In genomic region chr19:35142531-35143230, GRCh38 we compare ENCODE assay signal across 1 cellular context.
TF ChIP-seq lines count a peak whose summit lies in the region.

No MANE protein-coding gene starts in this region.

TF ChIP-seq in HEK293, 187 proteins besides CTCF, POLR2A, EP300 and RAD21 (continued from another document and continues in another):
- TF ChIP-seq REST (tag by site-specific recombination; IDR thresholded peaks at IDR 0.05) (no peak), ZNF202 (tag by site-specific recombination; IDR thresholded peaks at IDR 0.05; ENCODE audit: borderline replicate concordance) (no peak), GLIS2 (tag by site-specific recombination; IDR thresholded peaks at IDR 0.05) (peak; percentile 66), ZSCAN16 (tag by site-specific recombination; IDR thresholded peaks at IDR 0.05) (no peak), ZNF701 (tag by site-specific recombination; IDR thresholded peaks at IDR 0.05) (no peak; the same call in 1 of the 2 replicates), ZNF426 (tag by site-specific recombination; IDR thresholded peaks at IDR 0.05) (no peak), ZNF341 (tag by site-specific recombination; IDR thresholded peaks at IDR 0.05; ENCODE audit: low read depth) (peak; percentile 100), ZNF561 (tag by site-specific recombination; IDR thresholded peaks at IDR 0.05; ENCODE audit: borderline replicate concordance) (no peak), ZNF157 (tag by site-specific recombination; IDR thresholded peaks at IDR 0.05) (no peak), ZNF548 (tag by site-specific recombination; IDR thresholded peaks at IDR 0.05) (no peak), ZEB2 (tag by site-specific recombination; IDR thresholded peaks at IDR 0.05) (peak; percentile 88), ZNF223 (tag by site-specific recombination; IDR thresholded peaks at IDR 0.05) (no peak), ZBTB48 (tag by site-specific recombination; IDR thresholded peaks at IDR 0.05) (peak; percentile 71), ZNF37A (tag by site-specific recombination; IDR thresholded peaks at IDR 0.05) (no peak), GLIS1 (tag by site-specific recombination; IDR thresholded peaks at IDR 0.05) (peak; percentile 47; the same call in 1 of the 2 replicates), ZNF19 (tag by site-specific recombination; IDR thresholded peaks at IDR 0.05; ENCODE audit: low read depth) (no peak), KLF9 (tag by site-specific recombination; IDR thresholded peaks at IDR 0.05; ENCODE audit: low read depth) (peak; percentile 41; the same call in 1 of the 2 replicates), ZNF26 (tag by site-specific recombination; IDR thresholded peaks at IDR 0.05) (no peak), RBAK (tag by site-specific recombination; IDR thresholded peaks at IDR 0.05) (no peak), PATZ1 (tag by site-specific recombination; IDR thresholded peaks at IDR 0.05) (peak; percentile 93), ZNF2 (tag by site-specific recombination; IDR thresholded peaks at IDR 0.05) (no peak)
- TF ChIP-seq, protein P1, sequence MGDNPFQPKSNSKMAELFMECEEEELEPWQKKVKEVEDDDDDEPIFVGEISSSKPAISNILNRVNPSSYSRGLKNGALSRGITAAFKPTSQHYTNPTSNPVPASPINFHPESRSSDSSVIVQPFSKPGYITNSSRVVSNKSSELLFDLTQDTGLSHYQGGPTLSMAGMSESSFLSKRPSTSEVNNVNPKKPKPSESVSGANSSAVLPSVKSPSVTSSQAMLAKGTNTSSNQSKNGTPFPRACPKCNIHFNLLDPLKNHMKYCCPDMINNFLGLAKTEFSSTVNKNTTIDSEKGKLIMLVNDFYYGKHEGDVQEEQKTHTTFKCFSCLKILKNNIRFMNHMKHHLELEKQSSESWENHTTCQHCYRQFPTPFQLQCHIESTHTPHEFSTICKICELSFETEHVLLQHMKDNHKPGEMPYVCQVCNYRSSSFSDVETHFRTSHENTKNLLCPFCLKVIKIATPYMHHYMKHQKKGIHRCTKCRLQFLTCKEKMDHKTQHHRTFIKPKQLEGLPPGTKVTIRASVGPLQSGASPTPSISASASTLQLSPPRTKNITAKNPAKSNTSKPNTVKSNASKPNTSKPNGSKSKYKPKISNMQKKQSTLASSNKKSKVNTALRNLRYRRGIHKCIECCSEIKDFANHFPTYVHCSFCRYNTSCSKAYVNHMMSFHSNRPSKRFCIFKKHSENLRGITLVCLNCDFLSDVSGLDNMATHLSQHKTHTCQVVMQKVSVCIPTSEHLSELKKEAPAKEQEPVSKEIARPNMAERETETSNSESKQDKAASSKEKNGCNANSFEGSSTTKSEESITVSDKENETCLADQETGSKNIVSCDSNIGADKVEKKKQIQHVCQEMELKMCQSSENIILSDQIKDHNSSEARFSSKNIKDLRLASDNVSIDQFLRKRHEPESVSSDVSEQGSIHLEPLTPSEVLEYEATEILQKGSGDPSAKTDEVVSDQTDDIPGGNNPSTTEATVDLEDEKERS (tag by site-specific recombination; IDR thresholded peaks at IDR 0.05) = no peak
- TF ChIP-seq, protein P2, sequence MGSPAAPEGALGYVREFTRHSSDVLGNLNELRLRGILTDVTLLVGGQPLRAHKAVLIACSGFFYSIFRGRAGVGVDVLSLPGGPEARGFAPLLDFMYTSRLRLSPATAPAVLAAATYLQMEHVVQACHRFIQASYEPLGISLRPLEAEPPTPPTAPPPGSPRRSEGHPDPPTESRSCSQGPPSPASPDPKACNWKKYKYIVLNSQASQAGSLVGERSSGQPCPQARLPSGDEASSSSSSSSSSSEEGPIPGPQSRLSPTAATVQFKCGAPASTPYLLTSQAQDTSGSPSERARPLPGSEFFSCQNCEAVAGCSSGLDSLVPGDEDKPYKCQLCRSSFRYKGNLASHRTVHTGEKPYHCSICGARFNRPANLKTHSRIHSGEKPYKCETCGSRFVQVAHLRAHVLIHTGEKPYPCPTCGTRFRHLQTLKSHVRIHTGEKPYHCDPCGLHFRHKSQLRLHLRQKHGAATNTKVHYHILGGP (tag by site-specific recombination; IDR thresholded peaks at IDR 0.05) = no peak
- TF ChIP-seq, protein P3, sequence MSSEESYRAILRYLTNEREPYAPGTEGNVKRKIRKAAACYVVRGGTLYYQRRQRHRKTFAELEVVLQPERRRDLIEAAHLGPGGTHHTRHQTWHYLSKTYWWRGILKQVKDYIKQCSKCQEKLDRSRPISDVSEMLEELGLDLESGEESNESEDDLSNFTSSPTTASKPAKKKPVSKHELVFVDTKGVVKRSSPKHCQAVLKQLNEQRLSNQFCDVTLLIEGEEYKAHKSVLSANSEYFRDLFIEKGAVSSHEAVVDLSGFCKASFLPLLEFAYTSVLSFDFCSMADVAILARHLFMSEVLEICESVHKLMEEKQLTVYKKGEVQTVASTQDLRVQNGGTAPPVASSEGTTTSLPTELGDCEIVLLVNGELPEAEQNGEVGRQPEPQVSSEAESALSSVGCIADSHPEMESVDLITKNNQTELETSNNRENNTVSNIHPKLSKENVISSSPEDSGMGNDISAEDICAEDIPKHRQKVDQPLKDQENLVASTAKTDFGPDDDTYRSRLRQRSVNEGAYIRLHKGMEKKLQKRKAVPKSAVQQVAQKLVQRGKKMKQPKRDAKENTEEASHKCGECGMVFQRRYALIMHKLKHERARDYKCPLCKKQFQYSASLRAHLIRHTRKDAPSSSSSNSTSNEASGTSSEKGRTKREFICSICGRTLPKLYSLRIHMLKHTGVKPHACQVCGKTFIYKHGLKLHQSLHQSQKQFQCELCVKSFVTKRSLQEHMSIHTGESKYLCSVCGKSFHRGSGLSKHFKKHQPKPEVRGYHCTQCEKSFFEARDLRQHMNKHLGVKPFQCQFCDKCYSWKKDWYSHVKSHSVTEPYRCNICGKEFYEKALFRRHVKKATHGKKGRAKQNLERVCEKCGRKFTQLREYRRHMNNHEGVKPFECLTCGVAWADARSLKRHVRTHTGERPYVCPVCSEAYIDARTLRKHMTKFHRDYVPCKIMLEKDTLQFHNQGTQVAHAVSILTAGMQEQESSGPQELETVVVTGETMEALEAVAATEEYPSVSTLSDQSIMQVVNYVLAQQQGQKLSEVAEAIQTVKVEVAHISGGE (tag by site-specific recombination; conservative IDR thresholded peaks at IDR 0.05; ENCODE audit: low read depth) = no peak
- TF ChIP-seq, protein P4, sequence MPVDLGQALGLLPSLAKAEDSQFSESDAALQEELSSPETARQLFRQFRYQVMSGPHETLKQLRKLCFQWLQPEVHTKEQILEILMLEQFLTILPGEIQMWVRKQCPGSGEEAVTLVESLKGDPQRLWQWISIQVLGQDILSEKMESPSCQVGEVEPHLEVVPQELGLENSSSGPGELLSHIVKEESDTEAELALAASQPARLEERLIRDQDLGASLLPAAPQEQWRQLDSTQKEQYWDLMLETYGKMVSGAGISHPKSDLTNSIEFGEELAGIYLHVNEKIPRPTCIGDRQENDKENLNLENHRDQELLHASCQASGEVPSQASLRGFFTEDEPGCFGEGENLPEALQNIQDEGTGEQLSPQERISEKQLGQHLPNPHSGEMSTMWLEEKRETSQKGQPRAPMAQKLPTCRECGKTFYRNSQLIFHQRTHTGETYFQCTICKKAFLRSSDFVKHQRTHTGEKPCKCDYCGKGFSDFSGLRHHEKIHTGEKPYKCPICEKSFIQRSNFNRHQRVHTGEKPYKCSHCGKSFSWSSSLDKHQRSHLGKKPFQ (tag by site-specific recombination; IDR thresholded peaks at IDR 0.05) = no peak
- TF ChIP-seq, protein P5, sequence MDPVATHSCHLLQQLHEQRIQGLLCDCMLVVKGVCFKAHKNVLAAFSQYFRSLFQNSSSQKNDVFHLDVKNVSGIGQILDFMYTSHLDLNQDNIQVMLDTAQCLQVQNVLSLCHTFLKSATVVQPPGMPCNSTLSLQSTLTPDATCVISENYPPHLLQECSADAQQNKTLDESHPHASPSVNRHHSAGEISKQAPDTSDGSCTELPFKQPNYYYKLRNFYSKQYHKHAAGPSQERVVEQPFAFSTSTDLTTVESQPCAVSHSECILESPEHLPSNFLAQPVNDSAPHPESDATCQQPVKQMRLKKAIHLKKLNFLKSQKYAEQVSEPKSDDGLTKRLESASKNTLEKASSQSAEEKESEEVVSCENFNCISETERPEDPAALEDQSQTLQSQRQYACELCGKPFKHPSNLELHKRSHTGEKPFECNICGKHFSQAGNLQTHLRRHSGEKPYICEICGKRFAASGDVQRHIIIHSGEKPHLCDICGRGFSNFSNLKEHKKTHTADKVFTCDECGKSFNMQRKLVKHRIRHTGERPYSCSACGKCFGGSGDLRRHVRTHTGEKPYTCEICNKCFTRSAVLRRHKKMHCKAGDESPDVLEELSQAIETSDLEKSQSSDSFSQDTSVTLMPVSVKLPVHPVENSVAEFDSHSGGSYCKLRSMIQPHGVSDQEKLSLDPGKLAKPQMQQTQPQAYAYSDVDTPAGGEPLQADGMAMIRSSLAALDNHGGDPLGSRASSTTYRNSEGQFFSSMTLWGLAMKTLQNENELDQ (tag by site-specific recombination; IDR thresholded peaks at IDR 0.05; ENCODE audit: low read depth) = no peak
- TF ChIP-seq, protein P6, sequence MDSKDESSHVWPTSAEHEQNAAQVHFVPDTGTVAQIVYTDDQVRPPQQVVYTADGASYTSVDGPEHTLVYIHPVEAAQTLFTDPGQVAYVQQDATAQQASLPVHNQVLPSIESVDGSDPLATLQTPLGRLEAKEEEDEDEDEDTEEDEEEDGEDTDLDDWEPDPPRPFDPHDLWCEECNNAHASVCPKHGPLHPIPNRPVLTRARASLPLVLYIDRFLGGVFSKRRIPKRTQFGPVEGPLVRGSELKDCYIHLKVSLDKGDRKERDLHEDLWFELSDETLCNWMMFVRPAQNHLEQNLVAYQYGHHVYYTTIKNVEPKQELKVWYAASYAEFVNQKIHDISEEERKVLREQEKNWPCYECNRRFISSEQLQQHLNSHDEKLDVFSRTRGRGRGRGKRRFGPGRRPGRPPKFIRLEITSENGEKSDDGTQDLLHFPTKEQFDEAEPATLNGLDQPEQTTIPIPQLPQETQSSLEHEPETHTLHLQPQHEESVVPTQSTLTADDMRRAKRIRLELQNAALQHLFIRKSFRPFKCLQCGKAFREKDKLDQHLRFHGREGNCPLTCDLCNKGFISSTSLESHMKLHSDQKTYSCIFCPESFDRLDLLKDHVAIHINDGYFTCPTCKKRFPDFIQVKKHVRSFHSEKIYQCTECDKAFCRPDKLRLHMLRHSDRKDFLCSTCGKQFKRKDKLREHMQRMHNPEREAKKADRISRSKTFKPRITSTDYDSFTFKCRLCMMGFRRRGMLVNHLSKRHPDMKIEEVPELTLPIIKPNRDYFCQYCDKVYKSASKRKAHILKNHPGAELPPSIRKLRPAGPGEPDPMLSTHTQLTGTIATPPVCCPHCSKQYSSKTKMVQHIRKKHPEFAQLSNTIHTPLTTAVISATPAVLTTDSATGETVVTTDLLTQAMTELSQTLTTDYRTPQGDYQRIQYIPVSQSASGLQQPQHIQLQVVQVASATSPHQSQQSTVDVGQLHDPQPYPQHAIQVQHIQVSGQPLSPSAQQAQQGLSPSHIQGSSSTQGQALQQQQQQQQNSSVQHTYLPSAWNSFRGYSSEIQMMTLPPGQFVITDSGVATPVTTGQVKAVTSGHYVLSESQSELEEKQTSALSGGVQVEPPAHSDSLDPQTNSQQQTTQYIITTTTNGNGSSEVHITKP (tag by site-specific recombination; IDR thresholded peaks at IDR 0.05) = peak; percentile 98
- TF ChIP-seq, protein P7, sequence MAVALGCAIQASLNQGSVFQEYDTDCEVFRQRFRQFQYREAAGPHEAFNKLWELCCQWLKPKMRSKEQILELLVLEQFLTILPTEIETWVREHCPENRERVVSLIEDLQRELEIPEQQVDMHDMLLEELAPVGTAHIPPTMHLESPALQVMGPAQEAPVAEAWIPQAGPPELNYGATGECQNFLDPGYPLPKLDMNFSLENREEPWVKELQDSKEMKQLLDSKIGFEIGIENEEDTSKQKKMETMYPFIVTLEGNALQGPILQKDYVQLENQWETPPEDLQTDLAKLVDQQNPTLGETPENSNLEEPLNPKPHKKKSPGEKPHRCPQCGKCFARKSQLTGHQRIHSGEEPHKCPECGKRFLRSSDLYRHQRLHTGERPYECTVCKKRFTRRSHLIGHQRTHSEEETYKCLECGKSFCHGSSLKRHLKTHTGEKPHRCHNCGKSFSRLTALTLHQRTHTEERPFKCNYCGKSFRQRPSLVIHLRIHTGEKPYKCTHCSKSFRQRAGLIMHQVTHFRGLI (tag by site-specific recombination; IDR thresholded peaks at IDR 0.05) = no peak
